In genomic region chr17:79815836-79816371, GRCh38 we compare ENCODE assay signal across 22 cellular contexts. TPM values are rescaled to one million over a fixed set of nuclear protein-coding genes. Genes with fewer than 3 reads are reported as not detected.
A peak's percentile ranks its signal among the peaks of the same experiment; 100 is the strongest.
DNase-seq lines count a peak whose midpoint lies in the region; ATAC-seq, FAIRE-seq and TF ChIP-seq lines count a peak whose summit lies in the region.
"Had no signal": no experiment of that assay in that cellular context is flagged by ENCODE, and none has a peak within 500 bp of the region (broad histone marks: within the 10 kb centered on the region; RNA-seq: fewer than 3 reads in every experiment).

No MANE protein-coding gene starts in this region.

- H3K4me3 Mint-ChIP-seq in astrocyte (ENCODE audit: unreplicated experiment) (peak overlapping the region; percentile 41), type B pancreatic cell (peak overlapping the region; percentile 85)
- H3K4me3 Mint-ChIP-seq: activated naive CD4-positive, alpha-beta T cell treated with anti-CD3 and anti-CD28 coated beads for 36 hours; dendritic cell treated with granulocyte-macrophage colony-stimulating factor and Interleukin-4, amounts not matched to agents 40 ng/mL and 50 ng/mL, for 4 days; T-helper 2 cell treated with Interferon-gamma antibody and Interleukin-4, amounts not matched to agents 5 μg/mL and 100 μg/mL, for 36 hours had no signal

- no peak for TF ChIP-seq RAD21 in HepG2 (CRISPR knock-in tag; IDR thresholded peaks at IDR 0.05)

- no peak overlapping the region for H3K27ac ChIP-seq in HepG2 (ENCODE audit: extremely low read length, insufficient read depth, low read length)
- no peak overlapping the region for H3K27ac ChIP-seq in right lobe of liver
- H3K27ac ChIP-seq in astrocyte (ENCODE audit: low read depth, low read length) = no peak overlapping the region
- no peak overlapping the region for H3K27ac ChIP-seq in vagina
- H3K27ac ChIP-seq: HL-60, left lung, parathyroid adenoma had no signal

- H3K4me2 ChIP-seq in HepG2 (ENCODE audit: low read depth, low read length) (no peak overlapping the region), astrocyte (ENCODE audit: low read length) (no peak overlapping the region)

- DNase-seq in HepG2 (ENCODE audit: low spot score) = no peak
- no peak for DNase-seq in right lobe of liver
- DNase-seq in astrocyte (ENCODE audit: low read depth) = no peak
- peak; percentile 44 for DNase-seq in left kidney (ENCODE audit: low read depth, low spot score)
- no peak for DNase-seq in type B pancreatic cell (ENCODE audit: extremely low spot score, unreplicated experiment)
- DNase-seq in vagina (ENCODE audit: extremely low spot score in 2 of 2) = no peak
- no peak for DNase-seq in erythroblast (lab: John Stamatoyannopoulos, UW)
- DNase-seq: activated naive CD4-positive, alpha-beta T cell treated with anti-CD3 and anti-CD28 coated beads for 36 hours; HCEC 1CT; Kasumi-1; NCI-H1105 treated with DMSO at 0.1 percent for 48 hours; NCI-H748 treated with DMSO at 0.1 percent for 48 hours; PC-3 had no signal

- FAIRE-seq in HepG2 (lab: Jason Lieb, UNC) = no peak
- FAIRE-seq in astrocyte (lab: Jason Lieb, UNC) = no peak
- FAIRE-seq: frontal cortex had no signal

- H3K36me3 ChIP-seq in HepG2 (replicated peaks in 1 of 2; ENCODE audit: control insufficient read depth in 1 of 2, insufficient read depth in 2 of 2, low read length in 2 of 2) (no peaks in the 10 kb centered on the region), right lobe of liver (no peaks in the 10 kb centered on the region), astrocyte (ENCODE audit: insufficient read depth, low read length) (no peaks in the 10 kb centered on the region), vagina (no peaks in the 10 kb centered on the region)
- H3K36me3 ChIP-seq: left lung had no signal

- peaks cover 5% of the 10 kb centered on the region for H3K36me3 Mint-ChIP-seq in astrocyte (ENCODE audit: low read depth, unreplicated experiment)
- no peaks in the 10 kb centered on the region for H3K36me3 Mint-ChIP-seq in type B pancreatic cell

- H4K20me1 ChIP-seq in HepG2 (ENCODE audit: insufficient read depth, low read length) (no peaks in the 10 kb centered on the region), astrocyte (ENCODE audit: insufficient read depth, low read length) (no peaks in the 10 kb centered on the region)

- whole genome bisulfite sequencing in HepG2 (ENCODE audit: low lambda C conversion rate) = 87% methylated on average over 40 of the region's 40 CpGs
- 85% methylated on average over 8 of the region's 40 CpGs for WGBS in right lobe of liver (ENCODE audit: insufficient coverage, low coverage, low lambda C conversion rate, missing lambda C conversion rate)

- H3K27me3 Mint-ChIP-seq in astrocyte (ENCODE audit: low read depth, unreplicated experiment) = peaks cover 64% of the 10 kb centered on the region
- H3K27me3 Mint-ChIP-seq in type B pancreatic cell = peaks cover 69% of the 10 kb centered on the region

- TF ChIP-seq CTCF in HepG2 (CRISPR knock-in tag; IDR thresholded peaks at IDR 0.05) (no peak), right lobe of liver (IDR thresholded peaks at IDR 0.05) (no peak), astrocyte (IDR thresholded peaks at IDR 0.05; ENCODE audit: insufficient read depth, low read depth, low read length) (no peak), type B pancreatic cell (conservative IDR thresholded peaks at IDR 0.05) (no peak), vagina (IDR thresholded peaks at IDR 0.05) (no peak)

- no peak for TF ChIP-seq EP300 in HepG2 (IDR thresholded peaks at IDR 0.05; ENCODE audit: low read depth in 2 of 2, low read length in 2 of 2)
- TF ChIP-seq EP300 in HepG2 (CRISPR knock-in tag; IDR thresholded peaks at IDR 0.05; ENCODE audit: borderline replicate concordance) = no peak

- H3K9ac ChIP-seq in HepG2 (ENCODE audit: insufficient read depth, low read depth, low read length) (no peak overlapping the region), astrocyte (ENCODE audit: low read length) (no peak overlapping the region)
- H3K9ac ChIP-seq: parathyroid adenoma had no signal

- H3K9me3 ChIP-seq in HepG2 (ENCODE audit: low read length) = no peaks in the 10 kb centered on the region
- no peaks in the 10 kb centered on the region for H3K9me3 ChIP-seq in right lobe of liver
- H3K9me3 ChIP-seq in astrocyte (ENCODE audit: insufficient read depth, low read depth, low read length) = no peaks in the 10 kb centered on the region
- no peaks in the 10 kb centered on the region for H3K9me3 ChIP-seq in vagina
- H3K9me3 ChIP-seq: left lung, mucosa of descending colon had no signal

- no peak for ATAC-seq in HepG2
- ATAC-seq in right lobe of liver = no peak
- no peak for ATAC-seq in GM21528 (IDR thresholded peaks at IDR 0.05; ENCODE audit: low FRiP score, unreplicated experiment)
- ATAC-seq: activated CD4-positive, CD25-positive, alpha-beta regulatory T cell treated with anti-CD3 and anti-CD28 coated beads, Interleukin-2, amount 50 U/mL, for 24 hours had no signal

- in situ Hi-C loops in HepG2 (cut with HindIII; ENCODE audit: extremely low pct_ligation_motif_present, low pct_unique_long_range_greater_than_20kb) = no loop called here

- peaks cover 9 to 54% of the 10 kb centered on the region in 2 experiments for H3K27me3 ChIP-seq in HepG2 (ENCODE audit: control insufficient read depth in 1 of 2, insufficient read depth in 2 of 2, low read length in 2 of 2)
- H3K27me3 ChIP-seq in right lobe of liver = peaks cover 20 to 40% of the 10 kb centered on the region in 2 donors
- peaks cover 59% of the 10 kb centered on the region for H3K27me3 ChIP-seq in astrocyte (ENCODE audit: insufficient read depth, low read length)
- H3K27me3 ChIP-seq in vagina = peaks cover 34% of the 10 kb centered on the region

- H3K27ac Mint-ChIP-seq in astrocyte (ENCODE audit: unreplicated experiment) = no peak overlapping the region
- H3K27ac Mint-ChIP-seq in type B pancreatic cell = peak overlapping the region; percentile 79
- H3K27ac Mint-ChIP-seq: activated naive CD4-positive, alpha-beta T cell treated with anti-CD3 and anti-CD28 coated beads for 36 hours; dendritic cell treated with granulocyte-macrophage colony-stimulating factor and Interleukin-4, amounts not matched to agents 40 ng/mL and 50 ng/mL, for 4 days; T-helper 2 cell treated with Interferon-gamma antibody and Interleukin-4, amounts not matched to agents 5 μg/mL and 100 μg/mL, for 36 hours had no signal

- H3K9me3 Mint-ChIP-seq in astrocyte (ENCODE audit: unreplicated experiment) = peaks cover 8% of the 10 kb centered on the region
- H3K9me3 Mint-ChIP-seq in type B pancreatic cell = no peaks in the 10 kb centered on the region
- H3K9me3 Mint-ChIP-seq: activated naive CD4-positive, alpha-beta T cell treated with anti-CD3 and anti-CD28 coated beads for 36 hours; dendritic cell treated with granulocyte-macrophage colony-stimulating factor and Interleukin-4, amounts not matched to agents 40 ng/mL and 50 ng/mL, for 4 days; T-helper 2 cell treated with Interferon-gamma antibody and Interleukin-4, amounts not matched to agents 5 μg/mL and 100 μg/mL, for 36 hours had no signal

- POLR2A ChIA-PET in HepG2 (lab: Yijun Ruan, JAX) = interaction anchor here (16.5 kb wide), 1 partner anchor 17 kb away, joined by 274 read pairs; no protein-coding TSS in a partner anchor

- no peak overlapping the region for H2AFZ ChIP-seq in HepG2 (ENCODE audit: low read length)
- H2AFZ ChIP-seq in astrocyte (ENCODE audit: low read depth, low read length) = no peak overlapping the region

- H3K4me1 Mint-ChIP-seq in astrocyte (ENCODE audit: low read depth, unreplicated experiment) = peaks cover 6% of the 10 kb centered on the region
- peaks cover 6% of the 10 kb centered on the region for H3K4me1 Mint-ChIP-seq in type B pancreatic cell (ENCODE audit: unreplicated experiment)

- H3K79me2 ChIP-seq in HepG2 (ENCODE audit: insufficient read depth, low read length) (no peaks in the 10 kb centered on the region), astrocyte (ENCODE audit: insufficient read depth, low read length) (no peaks in the 10 kb centered on the region)
- H3K79me2 ChIP-seq: parathyroid adenoma had no signal

- H3K4me3 ChIP-seq in HepG2 (replicated peaks in 1 of 3; ENCODE audit: insufficient read depth in 1 of 3, low read depth in 2 of 3, low read length in 3 of 3) (no peak overlapping the region), right lobe of liver (no peak overlapping the region), astrocyte (ENCODE audit: insufficient read depth, low read depth, low read length) (no peak overlapping the region), vagina (peak overlapping the region in 1 of 2 donors; percentile 42)
- H3K4me3 ChIP-seq: mucosa of descending colon had no signal

- intact Hi-C loops in HepG2 (cut with micrococcal nuclease; ENCODE audit: unreplicated experiment) = no loop called here
- intact Hi-C loops in right lobe of liver (cut with DNase I) = no loop called here
- intact Hi-C loops in vagina (cut with DNase I) = no loop called here

- CTCF ChIA-PET in HepG2 (lab: Yijun Ruan, JAX; ENCODE audit: low intra/inter-chr PET ratio, low total read pairs) = no interaction called here

- TF ChIP-seq POLR2A in HepG2 (IDR thresholded peaks at IDR 0.05; ENCODE audit: insufficient read depth in 1 of 2, low read depth in 2 of 2, low read length in 2 of 2) (no peak), right lobe of liver (IDR thresholded peaks at IDR 0.05) (no peak), vagina (IDR thresholded peaks at IDR 0.05) (no peak), erythroblast (IDR thresholded peaks at IDR 0.05; ENCODE audit: low read length) (no peak)

- H3K4me1 ChIP-seq in HepG2 (ENCODE audit: insufficient read depth, low read length) (peaks cover 56% of the 10 kb centered on the region), right lobe of liver (peaks cover 0 to 29% (median 7%) of the 10 kb centered on the region in 4 donors), astrocyte (ENCODE audit: insufficient read depth, low read length) (peaks cover 18% of the 10 kb centered on the region), vagina (peaks cover 40% of the 10 kb centered on the region)

- BruUV-seq in HepG2 (replicated peaks; lab: Mats Ljungman, UMichigan) = no TSS peak

RNA-seq across cellular contexts. Expression of gene CBX8, which starts 19.0 kb away (rescaled TPM):
- total RNA-seq in HepG2 (2016; rRNA removed; fragmentation: Illumina TruSeq; extraction: Trizol) (12.0 and 12.6 TPM in 2 replicates), right lobe of liver (1 to 10 TPM; 1.2 to 4.7 (median 2.0) TPM), astrocyte (2.5 and 3.4 TPM in 2 replicates), type B pancreatic cell (ENCODE audit: low replicate concordance) (13.3 and 16.0 TPM in 2 replicates), vagina (0.98 TPM)
- 1.3 and 2.4 TPM in 2 replicates for total RNA-seq in HepG2 (2016; cell fraction: cytosol; rRNA removed; fragmentation: Illumina TruSeq; extraction: Trizol; ENCODE audit: low read depth)
- 12.8 and 13.5 TPM in 2 replicates for total RNA-seq in HepG2 (2016; cell fraction: insoluble cytoplasmic fraction; rRNA removed; fragmentation: Illumina TruSeq; extraction: Trizol)
- total RNA-seq in HepG2 (2016; cell fraction: membrane; rRNA removed; fragmentation: Illumina TruSeq; extraction: Trizol) = 4.8 and 5.6 TPM in 2 replicates
- total RNA-seq in HepG2 (2016; cell fraction: nucleus; rRNA removed; fragmentation: Illumina TruSeq; extraction: Trizol) = 5.7 and 8.6 TPM in 2 replicates
- polyA plus RNA-seq in HepG2 (2011; rRNA removed) = 0.34 and 0.76 TPM in 2 replicates
- 0.72 and 0.99 TPM in 2 replicates for polyA plus RNA-seq in HepG2 (2011; cell fraction: cytosol; rRNA removed)
- 3.4 and 5.0 TPM in 2 replicates for polyA plus RNA-seq in HepG2 (2011; cell fraction: nucleus; rRNA removed)
- polyA plus RNA-seq in HepG2 (2012) = 7.4 and 7.7 TPM in 2 replicates
- 0.54 and 0.80 TPM in 2 replicates for polyA plus RNA-seq in HepG2 (2016; cell fraction: cytosol; fragmentation: Illumina TruSeq; extraction: Trizol; ENCODE audit: low read depth)
- 10.9 and 11.0 TPM in 2 replicates for polyA plus RNA-seq in HepG2 (2016; cell fraction: insoluble cytoplasmic fraction; fragmentation: Illumina TruSeq; extraction: Trizol; ENCODE audit: low read depth)
- polyA plus RNA-seq in HepG2 (2016; cell fraction: membrane; fragmentation: Illumina TruSeq; extraction: Trizol; ENCODE audit: low read depth) = 1.4 TPM in 2 replicates
- 15.7 and 18.7 TPM in 2 replicates for polyA plus RNA-seq in HepG2 (2016; cell fraction: nucleus; fragmentation: Illumina TruSeq; extraction: Trizol; ENCODE audit: insufficient read depth, low read depth)
- 1.2 and 1.6 TPM in 2 replicates for polyA minus RNA-seq in HepG2 (2011; rRNA and poly(A)+ RNA removed; ENCODE audit: low replicate concordance)
- 1.8 and 1.9 TPM in 2 replicates for polyA minus RNA-seq in HepG2 (2011; cell fraction: cytosol; rRNA and poly(A)+ RNA removed)
- 0.77 and 0.87 TPM in 2 replicates for polyA minus RNA-seq in HepG2 (2011; cell fraction: nucleus; rRNA and poly(A)+ RNA removed)

RNA-seq across cellular contexts. Expression of gene CBX4, which starts 23.3 kb away (rescaled TPM):
- total RNA-seq in HepG2 (2016; rRNA removed; fragmentation: Illumina TruSeq; extraction: Trizol) = 17.1 and 25.8 TPM in 2 replicates
- 4.7 and 4.8 TPM in 2 replicates for total RNA-seq in HepG2 (2016; cell fraction: cytosol; rRNA removed; fragmentation: Illumina TruSeq; extraction: Trizol; ENCODE audit: low read depth)
- 17.7 and 25.2 TPM in 2 replicates for total RNA-seq in HepG2 (2016; cell fraction: insoluble cytoplasmic fraction; rRNA removed; fragmentation: Illumina TruSeq; extraction: Trizol)
- 13.9 and 15.1 TPM in 2 replicates for total RNA-seq in HepG2 (2016; cell fraction: membrane; rRNA removed; fragmentation: Illumina TruSeq; extraction: Trizol)
- 18.5 and 22.8 TPM in 2 replicates for total RNA-seq in HepG2 (2016; cell fraction: nucleus; rRNA removed; fragmentation: Illumina TruSeq; extraction: Trizol)
- 50.8 and 61.1 TPM in 2 replicates for polyA plus RNA-seq in HepG2 (2011; rRNA removed)
- 31.1 and 45.6 TPM in 2 replicates for polyA plus RNA-seq in HepG2 (2011; cell fraction: cytosol; rRNA removed)
- 117 and 122 TPM in 2 replicates for polyA plus RNA-seq in HepG2 (2011; cell fraction: nucleus; rRNA removed)
- polyA plus RNA-seq in HepG2 (2012) = 27.9 and 32.4 TPM in 2 replicates
- polyA plus RNA-seq in HepG2 (2016; cell fraction: cytosol; fragmentation: Illumina TruSeq; extraction: Trizol; ENCODE audit: low read depth) = 3.7 and 4.2 TPM in 2 replicates
- 29.4 and 33.0 TPM in 2 replicates for polyA plus RNA-seq in HepG2 (2016; cell fraction: insoluble cytoplasmic fraction; fragmentation: Illumina TruSeq; extraction: Trizol; ENCODE audit: low read depth)
- polyA plus RNA-seq in HepG2 (2016; cell fraction: membrane; fragmentation: Illumina TruSeq; extraction: Trizol; ENCODE audit: low read depth) = 11.7 and 12.5 TPM in 2 replicates
- polyA plus RNA-seq in HepG2 (2016; cell fraction: nucleus; fragmentation: Illumina TruSeq; extraction: Trizol; ENCODE audit: insufficient read depth, low read depth) = 60.4 and 60.8 TPM in 2 replicates
- polyA minus RNA-seq in HepG2 (2011; rRNA and poly(A)+ RNA removed; ENCODE audit: low replicate concordance) = 17.1 and 51.0 TPM in 2 replicates
- 33.1 and 38.6 TPM in 2 replicates for polyA minus RNA-seq in HepG2 (2011; cell fraction: cytosol; rRNA and poly(A)+ RNA removed)
- polyA minus RNA-seq in HepG2 (2011; cell fraction: nucleus; rRNA and poly(A)+ RNA removed) = 17.8 and 25.2 TPM in 2 replicates
- 10 to 100 TPM in 5 of 6 experiments, 1 to 10 TPM in 1; 8.9 to 21.9 (median 15.1) TPM for total RNA-seq in right lobe of liver
- total RNA-seq in astrocyte = 12.6 and 16.9 TPM in 2 replicates
- total RNA-seq in type B pancreatic cell (ENCODE audit: low replicate concordance) = 39.6 and 76.2 TPM in 2 replicates
- 13.0 TPM for total RNA-seq in vagina

RNA-seq across cellular contexts. Expression of gene CBX2, which starts 38.0 kb away (rescaled TPM):
- 13.0 and 14.5 TPM in 2 replicates for total RNA-seq in HepG2 (2016; rRNA removed; fragmentation: Illumina TruSeq; extraction: Trizol)
- total RNA-seq in HepG2 (2016; cell fraction: cytosol; rRNA removed; fragmentation: Illumina TruSeq; extraction: Trizol; ENCODE audit: low read depth) = 6.8 and 7.5 TPM in 2 replicates
- 11.8 and 15.7 TPM in 2 replicates for total RNA-seq in HepG2 (2016; cell fraction: insoluble cytoplasmic fraction; rRNA removed; fragmentation: Illumina TruSeq; extraction: Trizol)
- total RNA-seq in HepG2 (2016; cell fraction: membrane; rRNA removed; fragmentation: Illumina TruSeq; extraction: Trizol) = 9.1 and 10.9 TPM in 2 replicates
- total RNA-seq in HepG2 (2016; cell fraction: nucleus; rRNA removed; fragmentation: Illumina TruSeq; extraction: Trizol) = 11.8 and 14.3 TPM in 2 replicates
- polyA plus RNA-seq in HepG2 (2011; rRNA removed) = 31.1 and 40.2 TPM in 2 replicates
- 25.9 and 34.2 TPM in 2 replicates for polyA plus RNA-seq in HepG2 (2011; cell fraction: cytosol; rRNA removed)
- polyA plus RNA-seq in HepG2 (2011; cell fraction: nucleus; rRNA removed) = 90.7 and 95.7 TPM in 2 replicates
- 41.2 and 46.2 TPM in 2 replicates for polyA plus RNA-seq in HepG2 (2012)
- 4.2 and 5.6 TPM in 2 replicates for polyA plus RNA-seq in HepG2 (2016; cell fraction: cytosol; fragmentation: Illumina TruSeq; extraction: Trizol; ENCODE audit: low read depth)
- 9.1 and 12.0 TPM in 2 replicates for polyA plus RNA-seq in HepG2 (2016; cell fraction: insoluble cytoplasmic fraction; fragmentation: Illumina TruSeq; extraction: Trizol; ENCODE audit: low read depth)
- 3.9 and 6.0 TPM in 2 replicates for polyA plus RNA-seq in HepG2 (2016; cell fraction: membrane; fragmentation: Illumina TruSeq; extraction: Trizol; ENCODE audit: low read depth)
- polyA plus RNA-seq in HepG2 (2016; cell fraction: nucleus; fragmentation: Illumina TruSeq; extraction: Trizol; ENCODE audit: insufficient read depth, low read depth) = 18.6 and 21.1 TPM in 2 replicates
- polyA minus RNA-seq in HepG2 (2011; rRNA and poly(A)+ RNA removed; ENCODE audit: low replicate concordance) = 42.9 and 69.2 TPM in 2 replicates
- polyA minus RNA-seq in HepG2 (2011; cell fraction: cytosol; rRNA and poly(A)+ RNA removed) = 31.2 and 31.6 TPM in 2 replicates
- 17.8 and 22.4 TPM in 2 replicates for polyA minus RNA-seq in HepG2 (2011; cell fraction: nucleus; rRNA and poly(A)+ RNA removed)
- total RNA-seq in right lobe of liver = 1 to 10 TPM in 3 of 6 experiments, under 1 TPM in 3; 0.33 to 3.5 (median 1.1) TPM
- total RNA-seq in astrocyte = 3.9 and 6.7 TPM in 2 replicates
- total RNA-seq in type B pancreatic cell (ENCODE audit: low replicate concordance) = 21.6 and 72.0 TPM in 2 replicates
- total RNA-seq in vagina = 5.6 TPM
